ENCODE assay signal across 17 cellular contexts in the genomic region with DNA sequence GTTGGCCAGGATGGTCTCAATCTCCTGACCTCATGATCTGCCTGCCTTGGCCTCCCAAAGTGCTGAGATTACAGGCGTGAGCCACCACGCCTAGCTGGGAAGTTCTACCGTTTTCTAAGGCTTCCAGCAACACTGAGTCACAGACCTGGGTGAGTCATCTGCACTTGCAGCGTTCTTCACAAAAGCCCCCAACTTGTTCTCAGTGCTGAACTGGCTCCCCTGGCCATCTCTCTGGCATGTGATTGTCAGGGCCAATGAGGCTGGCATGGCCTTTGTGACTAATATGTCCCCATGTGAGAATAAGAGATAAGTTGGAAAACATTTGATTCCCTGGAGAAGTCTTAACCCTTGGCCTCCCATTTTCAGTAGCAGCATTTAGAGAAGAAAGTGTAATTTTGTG.
DNase-seq lines count a peak whose midpoint lies in the region; ATAC-seq and TF ChIP-seq lines count a peak whose summit lies in the region.
"Had no signal": no experiment of that assay in that cellular context is flagged by ENCODE, and none has a peak within 500 bp of the region (broad histone marks: within the 10 kb centered on the region; RNA-seq: fewer than 3 reads in every experiment).

No MANE protein-coding gene starts in this region.

- DNase-seq in right atrium auricular region (ENCODE audit: low spot score) (no peak), heart right ventricle (no peak), M059J (ENCODE audit: low read depth) (peak; percentile 65), choroid plexus epithelial cell (ENCODE audit: low read depth) (peak; percentile 53), Peyer's patch (no peak), NCI-H82 treated with DMSO at 0.1 percent for 48 hours (lab: John Stamatoyannopoulos, UW; ENCODE audit: unreplicated experiment) (no peak)
- peak; percentile 12 for DNase-seq in stimulated activated naive CD8-positive, alpha-beta T cell treated with anti-CD3 and anti-CD28 coated beads, Interleukin-15, Interleukin-2, amounts not matched to agents 100 U/mL and 50 U/mL, for 24 hours
- DNase-seq: activated B cell treated with CpG ODN at 0.5 μM for 24 hours; DMS53; effector memory CD8-positive, alpha-beta T cell; gastrocnemius medialis; H9; Kasumi-1; NCI-H1930; NCI-H526; occipital lobe had no signal

- H3K4me1 ChIP-seq in right atrium auricular region (peaks cover 0 to 8% of the 10 kb centered on the region in 2 donors), heart right ventricle (no peaks in the 10 kb centered on the region), Peyer's patch (no peaks in the 10 kb centered on the region)
- H3K4me1 ChIP-seq: gastrocnemius medialis had no signal

- no peaks in the 10 kb centered on the region for H3K36me3 ChIP-seq in right atrium auricular region
- H3K36me3 ChIP-seq in heart right ventricle: no peaks in the 10 kb centered on the region
- H3K36me3 ChIP-seq in Peyer's patch: no peaks in the 10 kb centered on the region
- H3K36me3 ChIP-seq: gastrocnemius medialis had no signal

- TF ChIP-seq CTCF in right atrium auricular region (IDR thresholded peaks at IDR 0.05) (no peak), heart right ventricle (IDR thresholded peaks at IDR 0.05) (no peak), choroid plexus epithelial cell (conservative IDR thresholded peaks at IDR 0.05; ENCODE audit: low read depth, low read length) (no peak), Peyer's patch (IDR thresholded peaks at IDR 0.05) (no peak)

- intact Hi-C loops in heart right ventricle (cut with DNase I): no loop called here

- H3K9me3 ChIP-seq in right atrium auricular region: no peaks in the 10 kb centered on the region
- no peaks in the 10 kb centered on the region for H3K9me3 ChIP-seq in heart right ventricle
- H3K9me3 ChIP-seq in Peyer's patch: no peaks in the 10 kb centered on the region
- H3K9me3 ChIP-seq: gastrocnemius medialis had no signal

- H3K27ac ChIP-seq in right atrium auricular region (peak overlapping the region; percentile 23 to 60), heart right ventricle (no peak overlapping the region), Peyer's patch (no peak overlapping the region)
- H3K27ac ChIP-seq: gastrocnemius medialis had no signal

- H3K27me3 ChIP-seq in right atrium auricular region (no peaks in the 10 kb centered on the region), heart right ventricle (no peaks in the 10 kb centered on the region), Peyer's patch (no peaks in the 10 kb centered on the region)
- H3K27me3 ChIP-seq: gastrocnemius medialis had no signal

- H3K4me3 ChIP-seq in right atrium auricular region: no peak overlapping the region
- H3K4me3 ChIP-seq in heart right ventricle: no peak overlapping the region
- H3K4me3 ChIP-seq in choroid plexus epithelial cell (ENCODE audit: low read depth, low read length): no peak overlapping the region
- H3K4me3 ChIP-seq in Peyer's patch: no peak overlapping the region
- H3K4me3 ChIP-seq: gastrocnemius medialis had no signal

- TF ChIP-seq POLR2A in Peyer's patch (IDR thresholded peaks at IDR 0.05): no peak

- WGBS in heart right ventricle, 2 donors: 77 to 85% methylated on average over 4 of the region's 4 CpGs

- ATAC-seq in heart right ventricle (no peak), HG02763 (IDR thresholded peaks at IDR 0.05; ENCODE audit: unreplicated experiment) (no peak)
- peak; percentile 79 for ATAC-seq in stimulated activated naive CD8-positive, alpha-beta T cell treated with anti-CD3 and anti-CD28 coated beads, Interleukin-15, Interleukin-2, amounts not matched to agents 100 U/mL and 50 U/mL, for 24 hours
- ATAC-seq: effector memory CD8-positive, alpha-beta T cell; gastrocnemius medialis had no signal

Comparison
In these comparisons a context has a peak if more than half of its experiments do, and no peak if none do; other contexts are left out.
1. H3K27ac ChIP-seq: peak in right atrium auricular region (2 of 2); none in heart right ventricle (0 of 10) and Peyer's patch (0 of 4).
2. DNase-seq: peak in M059J (single experiment), choroid plexus epithelial cell (single experiment) and stimulated activated naive CD8-positive, alpha-beta T cell treated with anti-CD3 and anti-CD28 coated beads, Interleukin-15, Interleukin-2, amounts not matched to agents 100 U/mL and 50 U/mL, for 24 hours (single experiment); none in right atrium auricular region (single experiment), heart right ventricle (0 of 2), Peyer's patch (0 of 3) and NCI-H82 treated with DMSO at 0.1 percent for 48 hours (single experiment).